19 cellular contexts compared by ENCODE assay signal in genomic region chr9:9536481-9536880, GRCh38.
DNase-seq lines count a peak whose midpoint lies in the region; ATAC-seq, FAIRE-seq and TF ChIP-seq lines count a peak whose summit lies in the region.
"Had no signal": no experiment of that assay in that cellular context is flagged by ENCODE, and none has a peak within 500 bp of the region (broad histone marks: within the 10 kb centered on the region; RNA-seq: fewer than 3 reads in every experiment).

No MANE protein-coding gene starts in this region.

- intact Hi-C loops in right cardiac atrium (cut with DNase I): no loop called here

- no peak overlapping the region for H3K23ac ChIP-seq in H1 (ENCODE audit: insufficient read length)

- H3K36me3 ChIP-seq in cardiac muscle cell (no peaks in the 10 kb centered on the region), H1 (ENCODE audit: control insufficient read depth in 2 of 4, insufficient read depth in 4 of 4, low read length in 3 of 4) (no peaks in the 10 kb centered on the region), neural cell (ENCODE audit: insufficient read depth, low read length) (no peaks in the 10 kb centered on the region)

- ATAC-seq in right cardiac atrium: no peak
- ATAC-seq: CD8-positive, alpha-beta T cell had no signal

- TF ChIP-seq CTCF in cardiac muscle cell (IDR thresholded peaks at IDR 0.05; ENCODE audit: low read depth, low read length): no peak
- no peak for TF ChIP-seq CTCF in H1 (IDR thresholded peaks at IDR 0.05; ENCODE audit: control extremely low read depth in 1 of 3, insufficient read depth in 1 of 3, low read depth in 1 of 3, low read length in 3 of 3)
- TF ChIP-seq CTCF in neural cell (IDR thresholded peaks at IDR 0.05; ENCODE audit: poor library complexity, severe bottlenecking): no peak

- H3K9me3 Mint-ChIP-seq in activated naive CD8-positive, alpha-beta T cell treated with anti-CD3 and anti-CD28 coated beads for 36 hours: peaks cover 1% of the 10 kb centered on the region

- no peaks in the 10 kb centered on the region for H3K79me1 ChIP-seq in H1 (ENCODE audit: low read depth, low read length)

- H2BK120ac ChIP-seq in H1 (replicated peaks; ENCODE audit: low read depth, low read length): no peak overlapping the region

- no peaks in the 10 kb centered on the region for H3K4me1 Mint-ChIP-seq in activated naive CD8-positive, alpha-beta T cell treated with anti-CD3 and anti-CD28 coated beads for 36 hours
- H3K4me1 Mint-ChIP-seq: CD14-positive monocyte had no signal

- no peaks in the 10 kb centered on the region for H3K27me3 ChIP-seq in cardiac muscle cell
- H3K27me3 ChIP-seq in right cardiac atrium (ENCODE audit: control insufficient read depth, insufficient read depth): no peaks in the 10 kb centered on the region
- H3K27me3 ChIP-seq in H1 (replicated peaks in 1 of 4; ENCODE audit: control insufficient read depth in 3 of 4, extremely low read depth in 1 of 4, insufficient read depth in 3 of 4, low read length in 3 of 4): no peaks in the 10 kb centered on the region
- no peaks in the 10 kb centered on the region for H3K27me3 ChIP-seq in neural cell (ENCODE audit: insufficient read depth, low read depth, low read length)

- H2BK12ac ChIP-seq in H1 (ENCODE audit: low read depth, low read length): no peak overlapping the region

- H4K8ac ChIP-seq in H1 (ENCODE audit: extremely low read depth, insufficient read depth, low read length): no peak overlapping the region

- H2BK15ac ChIP-seq in H1 (ENCODE audit: low read length): no peak overlapping the region

- H2BK20ac ChIP-seq in H1 (ENCODE audit: low read length): no peak overlapping the region

- no peak overlapping the region for H3K27ac Mint-ChIP-seq in activated naive CD8-positive, alpha-beta T cell treated with anti-CD3 and anti-CD28 coated beads for 36 hours
- H3K27ac Mint-ChIP-seq: CD14-positive monocyte; CD8-positive, alpha-beta T cell had no signal

- H2AK5ac ChIP-seq in H1 (ENCODE audit: low read depth, low read length): no peak overlapping the region

- H4K20me1 ChIP-seq in H1 (replicated peaks in 1 of 2; ENCODE audit: control insufficient read depth in 1 of 2, insufficient read depth in 2 of 2, low read length in 2 of 2) (no peaks in the 10 kb centered on the region), neural cell (ENCODE audit: insufficient read depth) (no peaks in the 10 kb centered on the region)

- TF ChIP-seq POLR2A in H1 (IDR thresholded peaks at IDR 0.05; ENCODE audit: control extremely low read depth in 1 of 2, low read depth in 2 of 2, low read length in 2 of 2): no peak

- H3K4me3 Mint-ChIP-seq in activated naive CD8-positive, alpha-beta T cell treated with anti-CD3 and anti-CD28 coated beads for 36 hours: no peak overlapping the region
- H3K4me3 Mint-ChIP-seq: CD14-positive monocyte; CD8-positive, alpha-beta T cell had no signal

- no peaks in the 10 kb centered on the region for H3K36me3 Mint-ChIP-seq in activated naive CD8-positive, alpha-beta T cell treated with anti-CD3 and anti-CD28 coated beads for 36 hours
- H3K36me3 Mint-ChIP-seq: CD14-positive monocyte; CD8-positive, alpha-beta T cell had no signal

- no peak overlapping the region for H2BK5ac ChIP-seq in H1 (ENCODE audit: low read depth, low read length)

- H3K27ac ChIP-seq in cardiac muscle cell (peak overlapping the region; percentile 65), right cardiac atrium (ENCODE audit: low read length) (no peak overlapping the region), H1 (ENCODE audit: low read depth, low read length) (no peak overlapping the region), neural cell (ENCODE audit: low read length) (no peak overlapping the region)
- H3K27ac ChIP-seq: 22Rv1, HL-60 had no signal

- no peak overlapping the region for H3K4me2 ChIP-seq in H1 (ENCODE audit: insufficient read depth in 1 of 2, low read depth in 2 of 2, low read length in 2 of 2)
- H3K4me2 ChIP-seq in neural cell (ENCODE audit: low read length): no peak overlapping the region

- H3K9ac ChIP-seq in H1 (replicated peaks in 1 of 4; ENCODE audit: extremely low read depth in 1 of 4, low read depth in 3 of 4, low read length in 3 of 4) (no peak overlapping the region), neural cell (ENCODE audit: low read length) (no peak overlapping the region)

- no peaks in the 10 kb centered on the region for H3F3A ChIP-seq in neural cell (ENCODE audit: insufficient read depth, low read length, poor library complexity, severe bottlenecking)

- H4K5ac ChIP-seq in H1 (ENCODE audit: insufficient read length, low read depth, low read length): no peak overlapping the region

- peak in 1 of 2 donors; percentile 90 for DNase-seq in cardiac muscle cell (ENCODE audit: low read depth in 1 of 2, low spot score in 1 of 2)
- no peak for DNase-seq in right cardiac atrium
- DNase-seq in H1 (ENCODE audit: low read depth in 1 of 2, low spot score in 2 of 2): no peak
- DNase-seq in NCI-H1436 treated with DMSO at 0.1 percent for 48 hours (lab: John Stamatoyannopoulos, UW): no peak
- DNase-seq in NCI-H128 (lab: John Stamatoyannopoulos, UW; ENCODE audit: unreplicated experiment): no peak
- DNase-seq in activated naive CD8-positive, alpha-beta T cell treated with anti-CD3 and anti-CD28 coated beads for 36 hours: no peak
- no peak for DNase-seq in NOMO-1 (lab: John Stamatoyannopoulos, UW; ENCODE audit: unreplicated experiment in 2 of 2)
- DNase-seq: CD8-positive, alpha-beta T cell; COR-L47; DMS153; DMS79 treated with DMSO at 0.1 percent for 48 hours; EL; GF-D8; H7 had no signal

- TF ChIP-seq RAD21 in H1 (IDR thresholded peaks at IDR 0.05 in 1 of 2, conservative IDR thresholded peaks at IDR 0.05 in 1 of 2; ENCODE audit: low read depth in 2 of 2, low read length in 2 of 2): no peak
- TF ChIP-seq RAD21 in neural cell (conservative IDR thresholded peaks at IDR 0.05): no peak

- H3K79me2 ChIP-seq in H1 (ENCODE audit: control insufficient read depth in 1 of 2, insufficient read depth in 2 of 2, low read length in 2 of 2) (no peaks in the 10 kb centered on the region), neural cell (replicated peaks; ENCODE audit: insufficient read depth, low read length) (no peaks in the 10 kb centered on the region)

- no peaks in the 10 kb centered on the region for H3K27me3 Mint-ChIP-seq in activated naive CD8-positive, alpha-beta T cell treated with anti-CD3 and anti-CD28 coated beads for 36 hours

- no peaks in the 10 kb centered on the region for H3K23me2 ChIP-seq in H1 (ENCODE audit: low read depth, low read length)

- peak overlapping the region; percentile 65; the same call in 1 of the 2 replicates for H3K18ac ChIP-seq in H1 (ENCODE audit: extremely low read depth, low read length)

- H2AFZ ChIP-seq in H1 (ENCODE audit: low read length) (peak overlapping the region; percentile 52), neural cell (ENCODE audit: low read depth, low read length) (no peak overlapping the region)

- H3K4me1 ChIP-seq in cardiac muscle cell (ENCODE audit: low read depth) (peaks cover 39% of the 10 kb centered on the region), right cardiac atrium (ENCODE audit: control insufficient read depth, insufficient read depth, low read length) (no peaks in the 10 kb centered on the region), H1 (replicated peaks in 1 of 4; ENCODE audit: control insufficient read depth in 3 of 4, insufficient read depth in 4 of 4, low read length in 3 of 4) (peaks cover 0 to 11% (median 3%) of the 10 kb centered on the region in 4 experiments; a peak in 3 of 7 replicates)

- no peaks in the 10 kb centered on the region for H3K9me2 ChIP-seq in neural cell (ENCODE audit: insufficient read depth, low read length)

- POLR2A ChIA-PET in H1 (lab: Charles Lee; ENCODE audit: partially characterized antibody): interaction anchor here (0.9 kb wide), 1 partner anchor 20 kb away, joined by 4 read pairs; no protein-coding TSS in a partner anchor

- H3K14ac ChIP-seq in H1 (ENCODE audit: insufficient read length): no peak overlapping the region

- H3K4me3 ChIP-seq in cardiac muscle cell (no peak overlapping the region), right cardiac atrium (ENCODE audit: low read length) (no peak overlapping the region), H1 (ENCODE audit: extremely low read depth in 1 of 4, insufficient read depth in 2 of 4, low read depth in 3 of 4, low read length in 4 of 4) (no peak overlapping the region), neural cell (ENCODE audit: low read length) (no peak overlapping the region)

- no peak overlapping the region for H4K91ac ChIP-seq in H1 (replicated peaks; ENCODE audit: insufficient read length, low read length)

- H3K4ac ChIP-seq in H1 (replicated peaks; ENCODE audit: insufficient read length, low read depth, low read length): no peak overlapping the region

- TF ChIP-seq EP300 in H1 (IDR thresholded peaks at IDR 0.05; ENCODE audit: borderline replicate concordance in 1 of 2, low read depth in 2 of 2, low read length in 2 of 2): no peak
- TF ChIP-seq EP300 in neural cell (conservative IDR thresholded peaks at IDR 0.05; ENCODE audit: poor library complexity, severe bottlenecking): peak; percentile 14

- 17% methylated on average over 9 of the region's 9 CpGs for WGBS in right cardiac atrium
- WGBS in H1 (ENCODE audit: extremely low coverage in 1 of 2, insufficient coverage in 1 of 2, insufficient read length in 1 of 2, insufficient replicate concordance in 2 of 2, low coverage in 1 of 2, low lambda C conversion rate in 2 of 2, missing lambda C conversion rate in 1 of 2), 2 experiments: 83% methylated on average over 9 of the region's 9 CpGs; no CpG with 5 or more reads in 1 of the 2 experiments

- no peak overlapping the region for H3K56ac ChIP-seq in H1 (replicated peaks; ENCODE audit: insufficient read length, low read depth, low read length)

- no peaks in the 10 kb centered on the region for H3K9me3 ChIP-seq in cardiac muscle cell (ENCODE audit: low read depth)
- H3K9me3 ChIP-seq in right cardiac atrium (ENCODE audit: control insufficient read depth, low read length): no peaks in the 10 kb centered on the region
- H3K9me3 ChIP-seq in H1 (ENCODE audit: insufficient read depth in 2 of 2, low read depth in 1 of 2, low read length in 1 of 2): no peaks in the 10 kb centered on the region
- H3K9me3 ChIP-seq in neural cell (ENCODE audit: low read length): no peaks in the 10 kb centered on the region

- no peak for FAIRE-seq in H1 (lab: Jason Lieb, UNC)
- FAIRE-seq: D721Med had no signal

- CTCF ChIA-PET in H1 (lab: Charles Lee; ENCODE audit: partially characterized antibody): no interaction called here

TF ChIP-seq in H1, 55 proteins besides CTCF, POLR2A, EP300 and RAD21 (continues in another document):
- no peak for TF ChIP-seq JUND (IDR thresholded peaks at IDR 0.05; ENCODE audit: low read length)
- no peak for TF ChIP-seq SRF (IDR thresholded peaks at IDR 0.05; ENCODE audit: low read depth, low read length)
- TF ChIP-seq EGR1 (IDR thresholded peaks at IDR 0.05; ENCODE audit: borderline replicate concordance, low read depth, low read length): no peak
- no peak for TF ChIP-seq BCL11A (IDR thresholded peaks at IDR 0.05; ENCODE audit: low read depth in 2 of 2, low read length in 2 of 2)

TF ChIP-seq in neural cell, 6 proteins besides CTCF, POLR2A, EP300 and RAD21 (continues in another document):
- TF ChIP-seq MXI1 (conservative IDR thresholded peaks at IDR 0.05; ENCODE audit: poor library complexity, severe bottlenecking) (no peak), TAF1 (IDR thresholded peaks at IDR 0.05; ENCODE audit: low read depth) (no peak), POLR2AphosphoS5 (IDR thresholded peaks at IDR 0.05) (no peak), SMC3 (conservative IDR thresholded peaks at IDR 0.05; ENCODE audit: poor library complexity) (no peak)
